In the genomic region with DNA sequence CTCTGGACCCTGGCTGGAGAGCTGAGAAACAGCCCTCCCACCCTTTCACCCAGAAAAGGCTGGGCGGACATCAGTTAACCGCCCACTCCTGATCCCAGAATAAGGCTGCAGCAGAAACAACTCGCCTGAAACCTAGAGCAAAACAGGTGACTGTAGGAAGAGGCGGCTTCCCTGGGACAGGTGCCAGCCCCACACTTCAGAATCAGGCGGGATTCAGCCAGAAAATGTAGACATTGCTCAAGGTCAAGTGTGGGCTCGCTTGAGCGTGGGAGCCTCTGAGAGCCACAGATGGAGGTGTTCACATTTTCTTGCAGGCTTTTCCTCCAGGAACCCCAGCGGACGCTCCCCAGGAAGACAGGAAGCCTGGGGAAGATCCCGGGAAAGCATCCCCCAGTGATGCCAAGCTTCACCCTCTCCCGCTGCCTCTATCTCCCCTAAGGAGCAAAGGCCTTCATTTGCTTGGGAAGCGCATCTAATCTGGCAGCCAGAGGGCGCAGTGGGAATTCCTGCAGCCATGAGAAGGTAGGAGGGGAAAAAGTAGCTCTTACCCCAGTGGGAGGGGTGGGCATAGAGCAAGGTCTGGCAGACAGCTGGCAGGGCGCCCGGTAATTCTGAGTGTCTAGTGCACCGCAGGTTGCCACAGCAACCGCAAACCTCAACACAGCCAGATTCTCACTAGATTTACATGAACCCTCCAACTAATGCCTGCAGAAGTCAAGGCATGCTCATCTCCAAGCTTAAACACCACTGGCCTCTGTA, we compare ENCODE assay signal across 1 cellular context.
TF ChIP-seq lines count a peak whose summit lies in the region.

No MANE protein-coding gene starts in this region.

TF ChIP-seq in WTC11, 78 proteins besides CTCF, POLR2A, EP300 and RAD21 (continued from another document):
- TF ChIP-seq, protein P1, sequence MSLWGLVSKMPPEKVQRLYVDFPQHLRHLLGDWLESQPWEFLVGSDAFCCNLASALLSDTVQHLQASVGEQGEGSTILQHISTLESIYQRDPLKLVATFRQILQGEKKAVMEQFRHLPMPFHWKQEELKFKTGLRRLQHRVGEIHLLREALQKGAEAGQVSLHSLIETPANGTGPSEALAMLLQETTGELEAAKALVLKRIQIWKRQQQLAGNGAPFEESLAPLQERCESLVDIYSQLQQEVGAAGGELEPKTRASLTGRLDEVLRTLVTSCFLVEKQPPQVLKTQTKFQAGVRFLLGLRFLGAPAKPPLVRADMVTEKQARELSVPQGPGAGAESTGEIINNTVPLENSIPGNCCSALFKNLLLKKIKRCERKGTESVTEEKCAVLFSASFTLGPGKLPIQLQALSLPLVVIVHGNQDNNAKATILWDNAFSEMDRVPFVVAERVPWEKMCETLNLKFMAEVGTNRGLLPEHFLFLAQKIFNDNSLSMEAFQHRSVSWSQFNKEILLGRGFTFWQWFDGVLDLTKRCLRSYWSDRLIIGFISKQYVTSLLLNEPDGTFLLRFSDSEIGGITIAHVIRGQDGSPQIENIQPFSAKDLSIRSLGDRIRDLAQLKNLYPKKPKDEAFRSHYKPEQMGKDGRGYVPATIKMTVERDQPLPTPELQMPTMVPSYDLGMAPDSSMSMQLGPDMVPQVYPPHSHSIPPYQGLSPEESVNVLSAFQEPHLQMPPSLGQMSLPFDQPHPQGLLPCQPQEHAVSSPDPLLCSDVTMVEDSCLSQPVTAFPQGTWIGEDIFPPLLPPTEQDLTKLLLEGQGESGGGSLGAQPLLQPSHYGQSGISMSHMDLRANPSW (CRISPR knock-in tag; conservative IDR thresholded peaks at IDR 0.05; ENCODE audit: low read depth): no peak
- TF ChIP-seq, protein P2, sequence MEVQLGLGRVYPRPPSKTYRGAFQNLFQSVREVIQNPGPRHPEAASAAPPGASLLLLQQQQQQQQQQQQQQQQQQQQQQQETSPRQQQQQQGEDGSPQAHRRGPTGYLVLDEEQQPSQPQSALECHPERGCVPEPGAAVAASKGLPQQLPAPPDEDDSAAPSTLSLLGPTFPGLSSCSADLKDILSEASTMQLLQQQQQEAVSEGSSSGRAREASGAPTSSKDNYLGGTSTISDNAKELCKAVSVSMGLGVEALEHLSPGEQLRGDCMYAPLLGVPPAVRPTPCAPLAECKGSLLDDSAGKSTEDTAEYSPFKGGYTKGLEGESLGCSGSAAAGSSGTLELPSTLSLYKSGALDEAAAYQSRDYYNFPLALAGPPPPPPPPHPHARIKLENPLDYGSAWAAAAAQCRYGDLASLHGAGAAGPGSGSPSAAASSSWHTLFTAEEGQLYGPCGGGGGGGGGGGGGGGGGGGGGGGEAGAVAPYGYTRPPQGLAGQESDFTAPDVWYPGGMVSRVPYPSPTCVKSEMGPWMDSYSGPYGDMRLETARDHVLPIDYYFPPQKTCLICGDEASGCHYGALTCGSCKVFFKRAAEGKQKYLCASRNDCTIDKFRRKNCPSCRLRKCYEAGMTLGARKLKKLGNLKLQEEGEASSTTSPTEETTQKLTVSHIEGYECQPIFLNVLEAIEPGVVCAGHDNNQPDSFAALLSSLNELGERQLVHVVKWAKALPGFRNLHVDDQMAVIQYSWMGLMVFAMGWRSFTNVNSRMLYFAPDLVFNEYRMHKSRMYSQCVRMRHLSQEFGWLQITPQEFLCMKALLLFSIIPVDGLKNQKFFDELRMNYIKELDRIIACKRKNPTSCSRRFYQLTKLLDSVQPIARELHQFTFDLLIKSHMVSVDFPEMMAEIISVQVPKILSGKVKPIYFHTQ (CRISPR knock-in tag; IDR thresholded peaks at IDR 0.05): no peak
- no peak for TF ChIP-seq ZNF317 (CRISPR knock-in tag; IDR thresholded peaks at IDR 0.05; ENCODE audit: borderline replicate concordance, low read depth)
- TF ChIP-seq, protein P3, sequence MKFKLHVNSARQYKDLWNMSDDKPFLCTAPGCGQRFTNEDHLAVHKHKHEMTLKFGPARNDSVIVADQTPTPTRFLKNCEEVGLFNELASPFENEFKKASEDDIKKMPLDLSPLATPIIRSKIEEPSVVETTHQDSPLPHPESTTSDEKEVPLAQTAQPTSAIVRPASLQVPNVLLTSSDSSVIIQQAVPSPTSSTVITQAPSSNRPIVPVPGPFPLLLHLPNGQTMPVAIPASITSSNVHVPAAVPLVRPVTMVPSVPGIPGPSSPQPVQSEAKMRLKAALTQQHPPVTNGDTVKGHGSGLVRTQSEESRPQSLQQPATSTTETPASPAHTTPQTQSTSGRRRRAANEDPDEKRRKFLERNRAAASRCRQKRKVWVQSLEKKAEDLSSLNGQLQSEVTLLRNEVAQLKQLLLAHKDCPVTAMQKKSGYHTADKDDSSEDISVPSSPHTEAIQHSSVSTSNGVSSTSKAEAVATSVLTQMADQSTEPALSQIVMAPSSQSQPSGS (CRISPR knock-in tag; IDR thresholded peaks at IDR 0.05; ENCODE audit: borderline replicate concordance, low read depth): no peak
- no peak for TF ChIP-seq NFE2L1 (CRISPR knock-in tag; IDR thresholded peaks at IDR 0.05)
- TF ChIP-seq, protein P4, sequence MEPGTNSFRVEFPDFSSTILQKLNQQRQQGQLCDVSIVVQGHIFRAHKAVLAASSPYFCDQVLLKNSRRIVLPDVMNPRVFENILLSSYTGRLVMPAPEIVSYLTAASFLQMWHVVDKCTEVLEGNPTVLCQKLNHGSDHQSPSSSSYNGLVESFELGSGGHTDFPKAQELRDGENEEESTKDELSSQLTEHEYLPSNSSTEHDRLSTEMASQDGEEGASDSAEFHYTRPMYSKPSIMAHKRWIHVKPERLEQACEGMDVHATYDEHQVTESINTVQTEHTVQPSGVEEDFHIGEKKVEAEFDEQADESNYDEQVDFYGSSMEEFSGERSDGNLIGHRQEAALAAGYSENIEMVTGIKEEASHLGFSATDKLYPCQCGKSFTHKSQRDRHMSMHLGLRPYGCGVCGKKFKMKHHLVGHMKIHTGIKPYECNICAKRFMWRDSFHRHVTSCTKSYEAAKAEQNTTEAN (CRISPR knock-in tag; IDR thresholded peaks at IDR 0.05): no peak
- no peak for TF ChIP-seq CREB1 (CRISPR knock-in tag; IDR thresholded peaks at IDR 0.05)
- no peak for TF ChIP-seq NR1H2 (CRISPR knock-in tag; IDR thresholded peaks at IDR 0.05)
- TF ChIP-seq SP1 (CRISPR knock-in tag; conservative IDR thresholded peaks at IDR 0.05): no peak
